1 cellular context compared by ENCODE assay signal in genomic region chrX:150693782-150694574, GRCh38.
TF ChIP-seq lines count a peak whose summit lies in the region.

No MANE protein-coding gene starts in this region.

TF ChIP-seq in K562, 482 proteins besides CTCF, POLR2A, EP300 and RAD21 (continued from another document):
- TF ChIP-seq MGA (IDR thresholded peaks at IDR 0.05) (peak; percentile 35; the same call in 1 of the 2 replicates), POLR2G (IDR thresholded peaks at IDR 0.05; ENCODE audit: low read depth, low read length) (peak; percentile 32; the same call in 1 of the 2 replicates), RBFOX2 (IDR thresholded peaks at IDR 0.05; ENCODE audit: low read depth, low read length) (peak; percentile 67), L3MBTL2 (IDR thresholded peaks at IDR 0.05) (peak; percentile 52; the same call in 1 of the 2 replicates), SIN3A (IDR thresholded peaks at IDR 0.05; ENCODE audit: borderline replicate concordance in 2 of 2, control insufficient read depth in 1 of 2, low read depth in 2 of 2, low read length in 2 of 2) (peak in 1 of 2 experiments; percentile 54; a peak in 1 of 4 replicates), ETV1 (tag; conservative IDR thresholded peaks at IDR 0.05; ENCODE audit: low read depth) (peak; percentile 65), DACH1 (IDR thresholded peaks at IDR 0.05; ENCODE audit: partially characterized antibody) (peak; percentile 6), ZBTB11 (CRISPR knock-in tag; IDR thresholded peaks at IDR 0.05) (peak in 1 of 3 experiments; percentile 75; a peak in 2 of 6 replicates), ESRRA (IDR thresholded peaks at IDR 0.05; ENCODE audit: borderline replicate concordance, low read depth) (0 out of 2 replicates have a peak, but pooled peaks have one; percentile 11), GABPA (tag; conservative IDR thresholded peaks at IDR 0.05; ENCODE audit: low read depth) (peak; percentile 89), ZNF830 (CRISPR knock-in tag; IDR thresholded peaks at IDR 0.05) (no peak), GABPB1 (CRISPR knock-in tag; IDR thresholded peaks at IDR 0.05) (peak; percentile 70; the same call in 1 of the 2 replicates), SIX5 (IDR thresholded peaks at IDR 0.05; ENCODE audit: borderline replicate concordance in 1 of 2, insufficient read depth in 1 of 2, low read depth in 1 of 2, low read length in 2 of 2) (no peak), EP400 (IDR thresholded peaks at IDR 0.05) (no peak; the same call in 1 of the 2 replicates), KAT2B (IDR thresholded peaks at IDR 0.05; ENCODE audit: low read depth, low read length) (no peak), E2F6 (IDR thresholded peaks at IDR 0.05; ENCODE audit: borderline replicate concordance in 1 of 2, extremely low read depth in 1 of 2, insufficient read depth in 1 of 2, insufficient read length in 1 of 2, low read depth in 1 of 2, low read length in 1 of 2, poor library complexity in 1 of 2, severe bottlenecking in 1 of 2) (peak in 1 of 2 experiments; percentile 67), ELF1 (tag; IDR thresholded peaks at IDR 0.05) (peak; percentile 44; the same call in 1 of the 2 replicates)
